ENCODE assay signal across 18 cellular contexts in genomic region chr11:34891611-34892010, GRCh38.
"Had no signal": no experiment of that assay in that cellular context is flagged by ENCODE, and none has a peak within 500 bp of the region (broad histone marks: within the 10 kb centered on the region; RNA-seq: fewer than 3 reads in every experiment).

No MANE protein-coding gene starts in this region.

- DNase-seq: effector CD4-positive, alpha-beta T cell; endodermal cell; gastrocnemius medialis; glutamatergic neuron; left colon; nephron progenitor cell; sigmoid colon; stimulated activated CD4-positive, alpha-beta T cell treated with anti-CD3 and anti-CD28 coated beads, Interleukin-2, amount 100 ng/mL, for 24 hours; stimulated activated CD4-positive, alpha-beta T cell treated with anti-CD3 and anti-CD28 coated beads, Interleukin-4, amount 100 ng/mL, for 4 hours; stimulated activated naive B cell treated with anti-CD40 and anti-IgM and Interleukin-4, amounts not matched to agents 10 μg/mL and 1 μg/mL and 100 μg/mL, for 72 hours; stimulated activated naive CD8-positive, alpha-beta T cell treated with anti-CD3 and anti-CD28 coated beads, Interleukin-15, amount 100 ng/mL, for 72 hours; transverse colon had no signal

- H3K4me3 ChIP-seq: coronary artery, gastrocnemius medialis, sigmoid colon, skin epidermis, thoracic aorta, transverse colon had no signal

- H3K27ac Mint-ChIP-seq: immature natural killer cell; naive thymus-derived CD4-positive, alpha-beta T cell; nephron progenitor cell; stimulated activated naive B cell treated with anti-CD40 and anti-IgM and Interleukin-4, amounts not matched to agents 10 μg/mL and 1 μg/mL and 100 μg/mL, for 72 hours; stimulated activated naive CD8-positive, alpha-beta T cell treated with anti-CD3 and anti-CD28 coated beads, Interleukin-15, amount 100 ng/mL, for 72 hours had no signal

- H3K9me3 ChIP-seq: gastrocnemius medialis, sigmoid colon, thoracic aorta, transverse colon had no signal

- H2AFZ ChIP-seq: parathyroid adenoma had no signal

- H3K36me3 ChIP-seq: thoracic aorta, transverse colon had no signal

- H3K27me3 Mint-ChIP-seq: naive thymus-derived CD4-positive, alpha-beta T cell; stimulated activated naive B cell treated with anti-CD40 and anti-IgM and Interleukin-4, amounts not matched to agents 10 μg/mL and 1 μg/mL and 100 μg/mL, for 72 hours; stimulated activated naive CD8-positive, alpha-beta T cell treated with anti-CD3 and anti-CD28 coated beads, Interleukin-15, amount 100 ng/mL, for 72 hours had no signal

- H3K27me3 ChIP-seq: gastrocnemius medialis, sigmoid colon, transverse colon had no signal

- H3K4me1 Mint-ChIP-seq: endodermal cell; immature natural killer cell; nephron progenitor cell; stimulated activated naive B cell treated with anti-CD40 and anti-IgM and Interleukin-4, amounts not matched to agents 10 μg/mL and 1 μg/mL and 100 μg/mL, for 72 hours; stimulated activated naive CD8-positive, alpha-beta T cell treated with anti-CD3 and anti-CD28 coated beads, Interleukin-15, amount 100 ng/mL, for 72 hours had no signal

- H3K27ac ChIP-seq: coronary artery, gastrocnemius medialis, parathyroid adenoma, sigmoid colon, thoracic aorta, transverse colon had no signal

- H3K4me1 ChIP-seq: parathyroid adenoma, sigmoid colon had no signal

- H3K4me3 Mint-ChIP-seq: endodermal cell; immature natural killer cell; naive thymus-derived CD4-positive, alpha-beta T cell; nephron progenitor cell; stimulated activated naive B cell treated with anti-CD40 and anti-IgM and Interleukin-4, amounts not matched to agents 10 μg/mL and 1 μg/mL and 100 μg/mL, for 72 hours; stimulated activated naive CD8-positive, alpha-beta T cell treated with anti-CD3 and anti-CD28 coated beads, Interleukin-15, amount 100 ng/mL, for 72 hours had no signal

- H3K79me2 ChIP-seq: parathyroid adenoma had no signal
